ENCODE assay signal across 8 cellular contexts in genomic region chr20:49701313-49701731, GRCh38. TPM values are rescaled to one million over a fixed set of nuclear protein-coding genes. Genes with fewer than 3 reads are reported as not detected.
A peak's percentile ranks its signal among the peaks of the same experiment; 100 is the strongest.
DNase-seq lines count a peak whose midpoint lies in the region; ATAC-seq, FAIRE-seq and TF ChIP-seq lines count a peak whose summit lies in the region.

No MANE protein-coding gene starts in this region.

- no peaks in the 10 kb centered on the region for H3K9me3 Mint-ChIP-seq in WTC11

- H3K27ac ChIP-seq in BLaER1 treated with 17β-estradiol and CSF1 and Interleukin-3, amounts not matched to agents 10 nM and 100 nM = peak overlapping the region in 3 of 11 experiments; percentile 44 to 64 (median 62); a peak in 5 of 22 replicates
- H3K27ac ChIP-seq in HCT116 (ENCODE audit: low read depth, low read length) (peak overlapping the region; percentile 58), HepG2 (ENCODE audit: extremely low read length, insufficient read depth, low read length) (no peak overlapping the region)

- H3K9me2 ChIP-seq in HCT116 (ENCODE audit: insufficient read depth) = no peaks in the 10 kb centered on the region

- H3K79me2 ChIP-seq in HCT116 (ENCODE audit: insufficient read depth, low read length) (peaks cover 99% of the 10 kb centered on the region), HepG2 (ENCODE audit: insufficient read depth, low read length) (peaks cover 98% of the 10 kb centered on the region)

- peaks cover 29 to 97% (median 49%) of the 10 kb centered on the region in 10 experiments for H3K4me1 ChIP-seq in BLaER1 treated with 17β-estradiol and CSF1 and Interleukin-3, amounts not matched to agents 10 nM and 100 nM
- H3K4me1 ChIP-seq in HCT116 (ENCODE audit: control insufficient read depth in 1 of 2, insufficient read depth in 2 of 2, low read length in 2 of 2) (peaks cover 74 to 82% of the 10 kb centered on the region in 2 experiments), HepG2 (ENCODE audit: insufficient read depth, low read length) (peaks cover 73% of the 10 kb centered on the region)

- TF ChIP-seq EP300 in HepG2 (IDR thresholded peaks at IDR 0.05; ENCODE audit: low read depth in 2 of 2, low read length in 2 of 2) = no peak
- no peak for TF ChIP-seq EP300 in HepG2 (CRISPR knock-in tag; IDR thresholded peaks at IDR 0.05; ENCODE audit: borderline replicate concordance)

- intact Hi-C loops in HCT116 (cut with micrococcal nuclease) (no loop called here), HepG2 (cut with micrococcal nuclease; ENCODE audit: unreplicated experiment) (no loop called here)

- H3K4me3 Mint-ChIP-seq in WTC11 = no peak overlapping the region

- CTCF ChIA-PET in HCT116 (lab: Charles Lee) (interaction anchor here (1.0 to 1.2 kb wide), 2 partner anchors 10 to 12 kb away, joined by 3 to 4 read pairs; partner anchors contain the start of gene B4GALT5), WTC11 (lab: Charles Lee) (interaction anchor here (0.7 to 1.5 kb wide), 2 partner anchors 85 to 160 kb away, joined by 3 to 4 read pairs; no protein-coding TSS in a partner anchor), HepG2 (lab: Yijun Ruan, JAX; ENCODE audit: low intra/inter-chr PET ratio, low total read pairs) (no interaction called here)

- no peak for TF ChIP-seq CTCF in HCT116 (IDR thresholded peaks at IDR 0.05 in 2 of 3, conservative IDR thresholded peaks at IDR 0.05 in 1 of 3; ENCODE audit: borderline replicate concordance in 1 of 3, insufficient read depth in 1 of 3, low read depth in 2 of 3, low read length in 2 of 3)
- TF ChIP-seq CTCF in WTC11 (IDR thresholded peaks at IDR 0.05) = no peak
- no peak for TF ChIP-seq CTCF in HepG2 (CRISPR knock-in tag; IDR thresholded peaks at IDR 0.05)

- peak overlapping the region in 3 of 11 experiments; percentile 20 to 46 (median 36); a peak in 5 of 22 replicates for H3K9ac ChIP-seq in BLaER1 treated with 17β-estradiol and CSF1 and Interleukin-3, amounts not matched to agents 10 nM and 100 nM
- H3K9ac ChIP-seq in HCT116 (ENCODE audit: low read length) = peak overlapping the region; percentile 15; the same call in 1 of the 2 replicates
- H3K9ac ChIP-seq in HepG2 (ENCODE audit: insufficient read depth, low read depth, low read length) = no peak overlapping the region

- no peaks in the 10 kb centered on the region for H3K27me3 Mint-ChIP-seq in WTC11 (ENCODE audit: low read depth)

- H3K36me3 ChIP-seq in BLaER1 treated with 17β-estradiol and CSF1 and Interleukin-3, amounts not matched to agents 10 nM and 100 nM = peaks cover 0 to 30% (median 6%) of the 10 kb centered on the region in 11 experiments; a peak in 7 of 22 replicates
- H3K36me3 ChIP-seq in HCT116 (ENCODE audit: control insufficient read depth in 1 of 2, insufficient read depth in 2 of 2, low read length in 2 of 2) (no peaks in the 10 kb centered on the region), HepG2 (replicated peaks in 1 of 2; ENCODE audit: control insufficient read depth in 1 of 2, insufficient read depth in 2 of 2, low read length in 2 of 2) (peaks cover 2 to 7% of the 10 kb centered on the region in 2 experiments; a peak in 3 of 5 replicates)

- H3K4me3 ChIP-seq in BLaER1 treated with 17β-estradiol and CSF1 and Interleukin-3, amounts not matched to agents 10 nM and 100 nM = no peak overlapping the region
- H3K4me3 ChIP-seq in HCT116 (replicated peaks in 1 of 2; ENCODE audit: low read depth in 1 of 2, low read length in 2 of 2) (no peak overlapping the region), HepG2 (replicated peaks in 1 of 3; ENCODE audit: insufficient read depth in 1 of 3, low read depth in 2 of 3, low read length in 3 of 3) (no peak overlapping the region)

- POLR2A ChIA-PET in HCT116 (lab: Charles Lee) = interaction anchor here (0.7 to 1.7 kb wide), 4 partner anchors 8 to 74 kb away, joined by 4 to 6 read pairs (median 5); no protein-coding TSS in a partner anchor
- POLR2A ChIA-PET in WTC11 (lab: Charles Lee) = no interaction called here
- POLR2A ChIA-PET in HepG2 (lab: Yijun Ruan, JAX) = interaction anchor here (0.8 kb wide), 1 partner anchor 112 kb away, joined by 4 read pairs; the partner anchor contains the start of gene SLC9A8

- no peak overlapping the region for H2AFZ ChIP-seq in HCT116 (ENCODE audit: low read depth, low read length, poor library complexity, severe bottlenecking)
- no peak overlapping the region for H2AFZ ChIP-seq in HepG2 (ENCODE audit: low read length)

- FAIRE-seq in HepG2 (lab: Jason Lieb, UNC) = no peak

- no peaks in the 10 kb centered on the region for H3K36me3 Mint-ChIP-seq in WTC11

- TF ChIP-seq RAD21 in HCT116 (IDR thresholded peaks at IDR 0.05; ENCODE audit: low read depth) = no peak
- no peak for TF ChIP-seq RAD21 in HepG2 (CRISPR knock-in tag; IDR thresholded peaks at IDR 0.05)

- WGBS in HepG2 (ENCODE audit: low lambda C conversion rate) = 96% methylated on average over 5 of the region's 5 CpGs

- BruUV-seq in HCT116 (replicated peaks; lab: Mats Ljungman, UMichigan) (no TSS peak), HepG2 (replicated peaks; lab: Mats Ljungman, UMichigan) (no TSS peak)

- ATAC-seq in HCT116 (no peak), WTC11 (no peak), HepG2 (no peak), HG03139 (IDR thresholded peaks at IDR 0.05; ENCODE audit: unreplicated experiment) (no peak), GM18867 (IDR thresholded peaks at IDR 0.05; ENCODE audit: unreplicated experiment) (no peak)

- no peaks in the 10 kb centered on the region for H3K27me3 ChIP-seq in BLaER1 treated with 17β-estradiol and CSF1 and Interleukin-3, amounts not matched to agents 10 nM and 100 nM
- H3K27me3 ChIP-seq in HCT116 (ENCODE audit: insufficient read depth, low read length) (no peaks in the 10 kb centered on the region), HepG2 (ENCODE audit: control insufficient read depth in 1 of 2, insufficient read depth in 2 of 2, low read length in 2 of 2) (no peaks in the 10 kb centered on the region)

- no peak for DNase-seq in HCT116 (ENCODE audit: low read depth, low spot score)
- no peak for DNase-seq in WTC11 (ENCODE audit: low spot score)
- DNase-seq in HepG2 (ENCODE audit: low spot score) = no peak
- DNase-seq in germinal center (ENCODE audit: low spot score) = no peak
- no peak for DNase-seq in activated gamma-delta T cell treated with Interleukin-2 at 50 U/mL for 16 hours

- peak overlapping the region; percentile 2 to 81 (median 20); a peak in 12 of 22 replicates for H3K4me2 ChIP-seq in BLaER1 treated with 17β-estradiol and CSF1 and Interleukin-3, amounts not matched to agents 10 nM and 100 nM
- H3K4me2 ChIP-seq in HCT116 (ENCODE audit: low read length) (peak overlapping the region; percentile 56), HepG2 (ENCODE audit: low read depth, low read length) (no peak overlapping the region)

- peaks cover 84% of the 10 kb centered on the region for H3K4me1 Mint-ChIP-seq in WTC11

- H3K9me3 ChIP-seq in BLaER1 treated with 17β-estradiol and CSF1 and Interleukin-3, amounts not matched to agents 10 nM and 100 nM (replicated peaks in 1 of 11) = no peaks in the 10 kb centered on the region
- H3K9me3 ChIP-seq in HCT116 (ENCODE audit: control insufficient read depth in 1 of 2, insufficient read depth in 1 of 2, low read depth in 1 of 2, low read length in 2 of 2) (no peaks in the 10 kb centered on the region), HepG2 (ENCODE audit: low read length) (no peaks in the 10 kb centered on the region)

- RAD21 ChIA-PET in HCT116 (lab: Charles Lee; ENCODE audit: low non-redundant PET in 1 of 2, low total read pairs in 2 of 2, uncharacterized antibody in 2 of 2, unreplicated experiment in 2 of 2) = no interaction called here

- in situ Hi-C loops in HepG2 (cut with HindIII; ENCODE audit: extremely low pct_ligation_motif_present, low pct_unique_long_range_greater_than_20kb) = no loop called here

- no peak for TF ChIP-seq POLR2A in HCT116 (IDR thresholded peaks at IDR 0.05; ENCODE audit: borderline replicate concordance, extremely low read depth, insufficient read depth, insufficient read length)
- TF ChIP-seq POLR2A in HepG2 (IDR thresholded peaks at IDR 0.05; ENCODE audit: insufficient read depth in 1 of 2, low read depth in 2 of 2, low read length in 2 of 2) = no peak

- peak overlapping the region; percentile 76 for H3K27ac Mint-ChIP-seq in WTC11

- H4K20me1 ChIP-seq in BLaER1 treated with 17β-estradiol and CSF1 and Interleukin-3, amounts not matched to agents 10 nM and 100 nM = peaks cover 92 to 100% (median 100%) of the 10 kb centered on the region in 11 experiments; a peak in 21 of 22 replicates
- H4K20me1 ChIP-seq in HCT116 (ENCODE audit: insufficient read depth) (peaks cover 44% of the 10 kb centered on the region; the same call in 1 of the 2 replicates), HepG2 (ENCODE audit: insufficient read depth, low read length) (peaks cover 13% of the 10 kb centered on the region)

TF ChIP-seq in HCT116, 20 proteins besides CTCF, POLR2A, EP300 and RAD21 (continues in another document):
- no peak for TF ChIP-seq EZH2phosphoT487 (IDR thresholded peaks at IDR 0.05; ENCODE audit: borderline replicate concordance)

TF ChIP-seq in HepG2, 621 proteins besides CTCF, POLR2A, EP300 and RAD21 (continues in another document):
- peak; percentile 17 for TF ChIP-seq RBM22 (optimal IDR thresholded peaks at IDR 0.05; ENCODE audit: low read length)

RNA-seq across cellular contexts. Expression of gene B4GALT5, which starts 12.4 kb away (rescaled TPM):
- total RNA-seq in HCT116 (2021; ENCODE audit: unreplicated experiment) = 92.5 TPM
- polyA plus RNA-seq in HCT116 (2012) = 39.5 and 44.4 TPM in 2 replicates
- total RNA-seq in WTC11 (2021) = 62.4 to 71.5 TPM (median 69.4 TPM) in 3 replicates
- 26.7 and 30.9 TPM in 2 replicates for total RNA-seq in HepG2 (2016; rRNA removed; fragmentation: Illumina TruSeq; extraction: Trizol)
- 8.0 and 8.5 TPM in 2 replicates for total RNA-seq in HepG2 (2016; cell fraction: cytosol; rRNA removed; fragmentation: Illumina TruSeq; extraction: Trizol; ENCODE audit: low read depth)
- total RNA-seq in HepG2 (2016; cell fraction: insoluble cytoplasmic fraction; rRNA removed; fragmentation: Illumina TruSeq; extraction: Trizol) = 22.9 and 29.9 TPM in 2 replicates
- 33.9 and 36.1 TPM in 2 replicates for total RNA-seq in HepG2 (2016; cell fraction: membrane; rRNA removed; fragmentation: Illumina TruSeq; extraction: Trizol)
- 27.2 and 29.5 TPM in 2 replicates for total RNA-seq in HepG2 (2016; cell fraction: nucleus; rRNA removed; fragmentation: Illumina TruSeq; extraction: Trizol)
- polyA plus RNA-seq in HepG2 (2011; rRNA removed) = 27.3 and 29.3 TPM in 2 replicates
- 18.3 and 27.5 TPM in 2 replicates for polyA plus RNA-seq in HepG2 (2011; cell fraction: cytosol; rRNA removed)
- 11.9 and 15.8 TPM in 2 replicates for polyA plus RNA-seq in HepG2 (2011; cell fraction: nucleus; rRNA removed)
- 18.1 and 19.7 TPM in 2 replicates for polyA plus RNA-seq in HepG2 (2012)
- 5.4 and 5.7 TPM in 2 replicates for polyA plus RNA-seq in HepG2 (2016; cell fraction: cytosol; fragmentation: Illumina TruSeq; extraction: Trizol; ENCODE audit: low read depth)
- 22.6 and 24.2 TPM in 2 replicates for polyA plus RNA-seq in HepG2 (2016; cell fraction: insoluble cytoplasmic fraction; fragmentation: Illumina TruSeq; extraction: Trizol; ENCODE audit: low read depth)
- polyA plus RNA-seq in HepG2 (2016; cell fraction: membrane; fragmentation: Illumina TruSeq; extraction: Trizol; ENCODE audit: low read depth) = 22.9 and 23.5 TPM in 2 replicates
- 42.1 and 46.2 TPM in 2 replicates for polyA plus RNA-seq in HepG2 (2016; cell fraction: nucleus; fragmentation: Illumina TruSeq; extraction: Trizol; ENCODE audit: insufficient read depth, low read depth)
- 38.2 and 60.8 TPM in 2 replicates for polyA minus RNA-seq in HepG2 (2011; rRNA and poly(A)+ RNA removed; ENCODE audit: low replicate concordance)
- 22.1 and 24.1 TPM in 2 replicates for polyA minus RNA-seq in HepG2 (2011; cell fraction: cytosol; rRNA and poly(A)+ RNA removed)
- polyA minus RNA-seq in HepG2 (2011; cell fraction: nucleus; rRNA and poly(A)+ RNA removed) = 13.5 and 18.5 TPM in 2 replicates
